In the genomic region with DNA sequence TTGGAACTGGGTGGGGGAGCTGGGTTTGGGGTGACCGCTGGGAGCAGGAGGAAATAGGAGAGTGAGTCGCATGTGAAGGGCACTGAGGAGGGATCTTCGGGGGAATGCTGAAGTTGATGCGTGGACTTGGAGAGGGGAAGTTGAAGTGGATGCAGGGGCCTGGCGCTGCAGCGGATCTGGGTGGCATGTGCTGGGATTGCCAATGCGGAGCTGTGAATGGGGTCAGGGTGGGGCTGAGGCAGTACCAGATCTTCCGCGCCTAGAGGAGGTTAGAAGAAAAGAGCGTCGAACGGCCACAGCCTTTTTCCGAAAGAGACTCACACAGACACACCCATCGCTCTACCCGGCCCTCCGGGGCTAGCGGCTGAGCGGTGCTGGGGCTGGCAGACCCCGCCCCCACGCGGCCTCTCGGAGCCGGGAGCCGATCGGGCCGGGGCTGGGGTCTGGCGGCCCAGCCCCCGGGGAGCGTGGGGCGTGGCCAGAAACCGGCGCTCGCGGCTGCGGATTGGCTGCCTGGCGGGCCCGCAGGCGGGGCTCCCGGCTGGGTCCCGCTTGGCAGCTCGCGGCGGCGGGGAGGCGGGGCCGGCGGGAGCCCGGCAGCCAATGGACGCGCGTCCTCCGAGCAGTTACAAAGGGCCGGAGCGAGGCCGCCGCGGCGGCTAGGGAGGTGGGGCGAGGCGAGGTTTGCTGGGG, we compare ENCODE assay signal across 8 cellular contexts. TPM values are rescaled to one million over a fixed set of nuclear protein-coding genes. Genes with fewer than 3 reads are reported as not detected.
DNase-seq lines count a peak whose midpoint lies in the region; ATAC-seq and TF ChIP-seq lines count a peak whose summit lies in the region.

A gene (plus strand): TSS at position 655 of the 693 bp plus-strand sequence. CDS start 93 bp downstream, outside the sequence.

- H3K4me1 Mint-ChIP-seq in brain: peaks cover 55% of the 10 kb centered on the region

- peak within 1 kb of the TSS; percentile 80 to 91 (median 88) for H3K27ac ChIP-seq in gastrocnemius medialis

- peak within 1 kb of the TSS; percentile 73 to 97 (median 86) for H3K4me3 ChIP-seq in gastrocnemius medialis

- peaks cover 39 to 50% of the 10 kb centered on the region in 2 donors for H3K4me1 ChIP-seq in gastrocnemius medialis

- H3K9me3 Mint-ChIP-seq in brain: peaks cover 2 to 11% (median 3%) of the 10 kb centered on the region in 5 experiments

- peaks cover 4% of the 10 kb centered on the region for H3K27me3 Mint-ChIP-seq in brain

- intact Hi-C loops in gastrocnemius medialis (cut with DNase I; ENCODE audit: low total_unique reads): loop anchor here (2.0 to 10.0 kb wide), 5 partner anchors 36 to 710 kb away; a partner anchor contains a TSS

- H3K27me3 ChIP-seq in gastrocnemius medialis: no peaks in the 10 kb centered on the region

- DNase-seq in NCI-H187 (lab: John Stamatoyannopoulos, UW) (peak; percentile 31 to 77), NCI-H187 treated with DMSO at 0.1 percent for 48 hours (lab: John Stamatoyannopoulos, UW) (no peak), NCI-H2107 treated with DMSO at 0.1 percent for 48 hours (lab: John Stamatoyannopoulos, UW; ENCODE audit: unreplicated experiment) (peak; percentile 62), UCSD-AML1 (lab: John Stamatoyannopoulos, UW; ENCODE audit: unreplicated experiment) (peak; percentile 98), iPS DF 4.7 (ENCODE audit: extremely low read depth, low spot score) (peak; percentile 30), gastrocnemius medialis (peak; percentile 87 to 91)

- peak within 1 kb of the TSS; percentile 89 to 97 (median 92) for H3K4me3 Mint-ChIP-seq in brain

- TF ChIP-seq CTCF in brain (conservative IDR thresholded peaks at IDR 0.05): peak in 1 of 2 experiments; percentile 18
- no peak for TF ChIP-seq CTCF in gastrocnemius medialis (IDR thresholded peaks at IDR 0.05 in 4 of 5, conservative IDR thresholded peaks at IDR 0.05 in 1 of 5)

- H3K9me3 ChIP-seq in gastrocnemius medialis: no peaks in the 10 kb centered on the region

- ATAC-seq in HG03060 (IDR thresholded peaks at IDR 0.05; ENCODE audit: low read depth, unreplicated experiment) (peak; percentile 53), gastrocnemius medialis (peak; percentile 86 to 89)

- peak; percentile 94 to 98 for TF ChIP-seq POLR2A in gastrocnemius medialis (IDR thresholded peaks at IDR 0.05)

- in situ Hi-C loops in gastrocnemius medialis (cut with MboI; ENCODE audit: low sequenced_read_pairs in 4 of 4): no loop called here

- H3K36me3 ChIP-seq in gastrocnemius medialis: no peaks in the 10 kb centered on the region

- H3K36me3 Mint-ChIP-seq in brain: peaks cover 10% of the 10 kb centered on the region

- H3K27ac Mint-ChIP-seq in brain: peak within 1 kb of the TSS; percentile 82 to 91 (median 87)

RNA-seq across cellular contexts. Expression of the gene that starts here (rescaled TPM):
- polyA plus RNA-seq in brain (ENCODE audit: insufficient read depth, low read depth, low replicate concordance): 7.0 TPM
- 10 to 100 TPM; 13.5 to 19.0 (median 14.3) TPM for total RNA-seq in gastrocnemius medialis
